ENCODE assay signal across 12 cellular contexts in genomic region chr2:190838492-190838910, GRCh38. TPM values are rescaled to one million over a fixed set of nuclear protein-coding genes. Genes with fewer than 3 reads are reported as not detected.
DNase-seq lines count a peak whose midpoint lies in the region; ATAC-seq and TF ChIP-seq lines count a peak whose summit lies in the region.
"Had no signal": no experiment of that assay in that cellular context is flagged by ENCODE, and none has a peak within 500 bp of the region (broad histone marks: within the 10 kb centered on the region; RNA-seq: fewer than 3 reads in every experiment).

No MANE protein-coding gene starts in this region.

- peaks cover 31% of the 10 kb centered on the region for H3K4me1 Mint-ChIP-seq in stimulated activated naive CD8-positive, alpha-beta T cell treated with anti-CD3 and anti-CD28 coated beads, Interleukin-15, amount 100 ng/mL, for 72 hours

- WGBS in SK-N-SH (ENCODE audit: low lambda C conversion rate): 31% methylated on average over 2 of the region's 2 CpGs

- H3K4me1 ChIP-seq in SK-N-SH (ENCODE audit: control insufficient read depth in 1 of 2, insufficient read depth in 2 of 2, low read depth in 1 of 2, low read length in 1 of 2) (peaks cover 2 to 47% of the 10 kb centered on the region in 2 experiments), fibroblast of lung (ENCODE audit: control insufficient read depth, extremely low read depth, insufficient read depth, low read length) (peaks cover 28% of the 10 kb centered on the region)

- H3K27me3 Mint-ChIP-seq in stimulated activated naive CD8-positive, alpha-beta T cell treated with anti-CD3 and anti-CD28 coated beads, Interleukin-15, amount 100 ng/mL, for 72 hours: no peaks in the 10 kb centered on the region
- H3K27me3 Mint-ChIP-seq: CD4-positive, alpha-beta T cell had no signal

- no peak for TF ChIP-seq RAD21 in SK-N-SH (IDR thresholded peaks at IDR 0.05; ENCODE audit: low read length)

- H3K79me2 ChIP-seq in SK-N-SH (ENCODE audit: insufficient read depth) (no peaks in the 10 kb centered on the region), fibroblast of lung (ENCODE audit: control insufficient read depth, insufficient read depth, low read length) (no peaks in the 10 kb centered on the region)

- H3K4me3 Mint-ChIP-seq in stimulated activated naive CD8-positive, alpha-beta T cell treated with anti-CD3 and anti-CD28 coated beads, Interleukin-15, amount 100 ng/mL, for 72 hours: no peak overlapping the region
- H3K4me3 Mint-ChIP-seq: CD4-positive, alpha-beta T cell had no signal

- H3K27ac ChIP-seq in SK-N-SH (ENCODE audit: low read depth in 2 of 2, low read length in 1 of 2) (peak overlapping the region; percentile 89 to 93; a peak in 3 of 4 replicates), fibroblast of lung (ENCODE audit: insufficient read depth, low read length) (peak overlapping the region; percentile 40)
- H3K27ac ChIP-seq: left ventricle myocardium inferior had no signal

- TF ChIP-seq EP300 in SK-N-SH (IDR thresholded peaks at IDR 0.05; ENCODE audit: borderline replicate concordance in 1 of 2, low read depth in 1 of 2, low read length in 1 of 2): peak in 1 of 2 experiments; percentile 98; a peak in 2 of 4 replicates

- H3K4me2 ChIP-seq in SK-N-SH: peak overlapping the region; percentile 68
- peak overlapping the region; percentile 58 for H3K4me2 ChIP-seq in fibroblast of lung (ENCODE audit: extremely low read depth, insufficient read depth, low read length)

- POLR2A ChIA-PET in SK-N-SH (lab: Yijun Ruan, JAX): interaction anchor here (0.9 kb wide), 1 partner anchor 9 kb away, joined by 4 read pairs; no protein-coding TSS in a partner anchor

- H3K27me3 ChIP-seq in SK-N-SH (ENCODE audit: insufficient read depth) (no peaks in the 10 kb centered on the region), fibroblast of lung (ENCODE audit: control insufficient read depth, insufficient read depth, low read length) (no peaks in the 10 kb centered on the region)

- peak; percentile 86 for ATAC-seq in stimulated activated naive CD8-positive, alpha-beta T cell treated with anti-CD3 and anti-CD28 coated beads, Interleukin-15, amount 100 ng/mL, for 72 hours
- ATAC-seq in HG02763 (IDR thresholded peaks at IDR 0.05; ENCODE audit: unreplicated experiment): no peak

- no peak overlapping the region for H3K4me3 ChIP-seq in SK-N-SH (ENCODE audit: low read depth in 2 of 2, low read length in 1 of 2)
- no peak overlapping the region for H3K4me3 ChIP-seq in fibroblast of lung (replicated peaks in 1 of 4; ENCODE audit: control extremely low read depth in 1 of 4, insufficient read depth in 1 of 4, low read depth in 3 of 4, low read length in 4 of 4)
- H3K4me3 ChIP-seq: left ventricle myocardium inferior had no signal

- CTCF ChIA-PET in SK-N-SH (lab: Yijun Ruan, JAX): interaction anchor here (4.2 kb wide), 1 partner anchor 13 kb away, joined by 28 read pairs; no protein-coding TSS in a partner anchor

- H3K9ac ChIP-seq in SK-N-SH: peak overlapping the region; percentile 47; the same call in 1 of the 2 replicates
- H3K9ac ChIP-seq in fibroblast of lung (ENCODE audit: insufficient read depth, low read length): no peak overlapping the region

- no peaks in the 10 kb centered on the region for H3K36me3 ChIP-seq in SK-N-SH (replicated peaks in 1 of 2; ENCODE audit: control insufficient read depth in 1 of 2, insufficient read depth in 2 of 2, low read length in 1 of 2)
- no peaks in the 10 kb centered on the region for H3K36me3 ChIP-seq in fibroblast of lung (ENCODE audit: control insufficient read depth, insufficient read depth, low read length)
- H3K36me3 ChIP-seq: left ventricle myocardium inferior had no signal

- peak; percentile 27 for DNase-seq in stimulated activated CD4-positive, alpha-beta T cell treated with anti-CD3 and anti-CD28 coated beads, Interleukin-1b, Interleukin-23, amount 100 ng/mL, for 48 hours
- no peak for DNase-seq in stimulated activated CD4-positive, alpha-beta T cell treated with anti-CD3 and anti-CD28 coated beads, Interleukin-4, amount 100 ng/mL, for 4 hours
- no peak for DNase-seq in SK-N-SH
- DNase-seq in fibroblast of lung (ENCODE audit: low read depth in 2 of 2): peak; percentile 75 to 96
- peak; percentile 30 to 42 for DNase-seq in stimulated activated naive CD8-positive, alpha-beta T cell treated with anti-CD3 and anti-CD28 coated beads, Interleukin-15, amount 100 ng/mL, for 72 hours
- DNase-seq in effector CD8-positive, alpha-beta T cell (lab: John Stamatoyannopoulos, UW): no peak
- no peak for DNase-seq in GF-D8 (lab: John Stamatoyannopoulos, UW)
- DNase-seq: activated naive CD4-positive, alpha-beta T cell treated with anti-CD3 and anti-CD28 coated beads, Interleukin-2, amount 50 U/mL, for 16 hours; CD4-positive, alpha-beta T cell; left ventricle myocardium inferior; NCI-H69 had no signal

- no peaks in the 10 kb centered on the region for H3K9me2 ChIP-seq in SK-N-SH

- no peaks in the 10 kb centered on the region for H3K9me3 ChIP-seq in SK-N-SH
- H3K9me3 ChIP-seq in fibroblast of lung (ENCODE audit: control insufficient read depth, insufficient read depth, low read depth, low read length): no peaks in the 10 kb centered on the region
- H3K9me3 ChIP-seq: left ventricle myocardium inferior had no signal

- TF ChIP-seq CTCF in SK-N-SH (IDR thresholded peaks at IDR 0.05) (no peak), fibroblast of lung (conservative IDR thresholded peaks at IDR 0.05 in 1 of 2, IDR thresholded peaks at IDR 0.05 in 1 of 2; ENCODE audit: low read depth in 1 of 2, low read length in 2 of 2) (no peak)

- H3K27ac Mint-ChIP-seq in stimulated activated naive CD8-positive, alpha-beta T cell treated with anti-CD3 and anti-CD28 coated beads, Interleukin-15, amount 100 ng/mL, for 72 hours: no peak overlapping the region
- H3K27ac Mint-ChIP-seq: CD4-positive, alpha-beta T cell had no signal

- H3F3A ChIP-seq in SK-N-SH (replicated peaks; ENCODE audit: insufficient read depth): peaks cover 46% of the 10 kb centered on the region

- H4K20me1 ChIP-seq in SK-N-SH (ENCODE audit: insufficient read depth) (no peaks in the 10 kb centered on the region; the same call in 1 of the 2 replicates), fibroblast of lung (ENCODE audit: control insufficient read depth, extremely low read depth, insufficient read depth, low read length) (no peaks in the 10 kb centered on the region)

- no peaks in the 10 kb centered on the region for H3K9me3 Mint-ChIP-seq in stimulated activated naive CD8-positive, alpha-beta T cell treated with anti-CD3 and anti-CD28 coated beads, Interleukin-15, amount 100 ng/mL, for 72 hours
- H3K9me3 Mint-ChIP-seq: CD4-positive, alpha-beta T cell had no signal

- H2AFZ ChIP-seq in SK-N-SH (ENCODE audit: low read depth) (no peak overlapping the region), fibroblast of lung (ENCODE audit: low read length) (no peak overlapping the region)

TF ChIP-seq in SK-N-SH, 30 proteins besides CTCF, POLR2A, EP300 and RAD21 (continues in another document):
- TF ChIP-seq EZH2phosphoT487 (IDR thresholded peaks at IDR 0.05; ENCODE audit: borderline replicate concordance, low read depth) (no peak), TCF12 (IDR thresholded peaks at IDR 0.05) (peak; percentile 98), GATA2 (CRISPR knock-in tag; IDR thresholded peaks at IDR 0.05) (no peak), NRF1 (IDR thresholded peaks at IDR 0.05; ENCODE audit: low read depth, low read length) (no peak), FOXJ3 (CRISPR knock-in tag; IDR thresholded peaks at IDR 0.05) (no peak), MXI1 (IDR thresholded peaks at IDR 0.05; ENCODE audit: low read depth, low read length) (no peak), CHD2 (IDR thresholded peaks at IDR 0.05; ENCODE audit: low read length, partially characterized antibody) (no peak), GABPA (IDR thresholded peaks at IDR 0.05; ENCODE audit: low read depth) (no peak), TEAD4 (IDR thresholded peaks at IDR 0.05; ENCODE audit: borderline replicate concordance, insufficient read depth) (peak; percentile 93), REST (IDR thresholded peaks at IDR 0.05; ENCODE audit: low read depth, low read length) (no peak), USF1 (IDR thresholded peaks at IDR 0.05; ENCODE audit: borderline replicate concordance, low read depth) (no peak)

RNA-seq across cellular contexts. Expression of gene GLS, which starts 42.1 kb away (rescaled TPM):
- polyA plus RNA-seq in SK-N-SH (2012; rRNA removed): 37.2 and 58.5 TPM in 2 replicates
- polyA plus RNA-seq in SK-N-SH (2012; cell fraction: cytosol; rRNA removed): 42.9 and 63.8 TPM in 2 replicates
- polyA plus RNA-seq in SK-N-SH (2012; cell fraction: nucleus; rRNA removed): 69.8 and 184 TPM in 2 replicates
- total RNA-seq in fibroblast of lung: 157 and 192 TPM in 2 replicates
- polyA plus RNA-seq in fibroblast of lung: 69.4 and 123 TPM in 2 replicates
- polyA plus RNA-seq in fibroblast of lung (2012): 45.0 and 90.0 TPM in 2 replicates
- 55.1 and 58.7 TPM in 2 replicates for polyA minus RNA-seq in fibroblast of lung (ENCODE audit: low replicate concordance)

Comparison
In these comparisons a context has a peak if more than half of its experiments do, and no peak if none do; other contexts are left out.
1. DNase-seq: peak in stimulated activated CD4-positive, alpha-beta T cell treated with anti-CD3 and anti-CD28 coated beads, Interleukin-1b, Interleukin-23, amount 100 ng/mL, for 48 hours (single experiment), fibroblast of lung (2 of 2) and stimulated activated naive CD8-positive, alpha-beta T cell treated with anti-CD3 and anti-CD28 coated beads, Interleukin-15, amount 100 ng/mL, for 72 hours (2 of 2); none in stimulated activated CD4-positive, alpha-beta T cell treated with anti-CD3 and anti-CD28 coated beads, Interleukin-4, amount 100 ng/mL, for 4 hours (0 of 2), SK-N-SH (single experiment), effector CD8-positive, alpha-beta T cell (single experiment) and GF-D8 (single experiment).